Comparison of ENCODE assay signal across 24 cellular contexts in genomic region chr3:140521751-140522445, GRCh38.
A peak's percentile ranks its signal among the peaks of the same experiment; 100 is the strongest.
DNase-seq lines count a peak whose midpoint lies in the region; ATAC-seq and TF ChIP-seq lines count a peak whose summit lies in the region.
"Had no signal": no experiment of that assay in that cellular context is flagged by ENCODE, and none has a peak within 500 bp of the region (broad histone marks: within the 10 kb centered on the region; RNA-seq: fewer than 3 reads in every experiment).

No MANE protein-coding gene starts in this region.

- H2BK5ac ChIP-seq in trophoblast cell (ENCODE audit: low read depth, low read length, poor library complexity): peak overlapping the region; percentile 19

- TF ChIP-seq POLR2A in esophagus muscularis mucosa (IDR thresholded peaks at IDR 0.05; ENCODE audit: low read depth) (no peak), stomach (IDR thresholded peaks at IDR 0.05) (no peak)

- peak overlapping the region; percentile 18 for H4K12ac ChIP-seq in trophoblast cell (ENCODE audit: low read depth, low read length)

- peak overlapping the region; percentile 2 for H2BK120ac ChIP-seq in trophoblast cell (ENCODE audit: insufficient read depth, low read length, poor library complexity)

- H4K91ac ChIP-seq in trophoblast cell (ENCODE audit: low read depth, low read length): peak overlapping the region; percentile 9

- WGBS in esophagus muscularis mucosa: 82% methylated on average over 8 of the region's 10 CpGs
- no CpG with 5 or more reads among the region's 10 CpGs for WGBS in trophoblast cell (ENCODE audit: extremely low coverage, insufficient coverage, insufficient read length)
- 64 to 73% (median 71%) methylated on average over 10 of the region's 10 CpGs for WGBS in stomach, 5 donors

- DNase-seq in D341Med (ENCODE audit: low spot score) (peak; percentile 2), NCI-H69 (lab: John Stamatoyannopoulos, UW) (peak; percentile 15), esophagus muscularis mucosa (ENCODE audit: extremely low spot score) (peak; percentile 62), trophoblast cell (peak; percentile 82 to 86), stomach (no peak)
- DNase-seq: 8988T; ACHN; BE2C; Calu3; DMS153; DND-41; Karpas-422; NCI-H1092; NCI-H1417 treated with DMSO at 0.1 percent for 48 hours; NCI-H1930; NCI-H2107; NCI-H524; NCI-H774; NK-92 treated with Interleukin-12 subunit alpha and Interleukin-12 subunit beta, amount 100 ng/mL, for 24 hours; SHP77 had no signal

- H3K36me3 ChIP-seq in esophagus muscularis mucosa (no peaks in the 10 kb centered on the region), trophoblast cell (ENCODE audit: control insufficient read depth in 1 of 2, insufficient read depth in 2 of 2, low read length in 2 of 2) (no peaks in the 10 kb centered on the region), stomach (no peaks in the 10 kb centered on the region)
- H3K36me3 ChIP-seq: BE2C had no signal

- peak overlapping the region; percentile 36 for H2BK12ac ChIP-seq in trophoblast cell (ENCODE audit: low read length)

- H3K79me1 ChIP-seq in trophoblast cell (ENCODE audit: low read length): peaks cover 3% of the 10 kb centered on the region

- H3K14ac ChIP-seq in trophoblast cell (ENCODE audit: low read length): no peak overlapping the region

- TF ChIP-seq EP300 in esophagus muscularis mucosa (IDR thresholded peaks at IDR 0.05): no peak
- no peak for TF ChIP-seq EP300 in stomach (IDR thresholded peaks at IDR 0.05)

- H4K8ac ChIP-seq in trophoblast cell (ENCODE audit: low read depth, low read length): no peak overlapping the region

- no peak overlapping the region for H2AFZ ChIP-seq in trophoblast cell (ENCODE audit: insufficient read depth, low read length, poor library complexity)

- H3K4me1 ChIP-seq in esophagus muscularis mucosa (no peaks in the 10 kb centered on the region), trophoblast cell (ENCODE audit: control insufficient read depth in 1 of 2, insufficient read depth in 2 of 2, low read length in 2 of 2) (peaks cover 10 to 20% of the 10 kb centered on the region in 2 experiments), stomach (no peaks in the 10 kb centered on the region)
- H3K4me1 ChIP-seq: BE2C had no signal

- H3K27ac ChIP-seq in esophagus muscularis mucosa (replicated peaks in 1 of 4) (no peak overlapping the region), trophoblast cell (ENCODE audit: low read depth, low read length) (peak overlapping the region; percentile 39), stomach (no peak overlapping the region)
- H3K27ac ChIP-seq: RWPE1 had no signal

- H3K9ac ChIP-seq in trophoblast cell (ENCODE audit: low read length): no peak overlapping the region

- H3K4me3 ChIP-seq in esophagus muscularis mucosa (no peak overlapping the region), trophoblast cell (ENCODE audit: low read depth, low read length) (no peak overlapping the region), stomach (no peak overlapping the region)

- H3K4ac ChIP-seq in trophoblast cell (ENCODE audit: low read depth, low read length): no peak overlapping the region

- H2AK5ac ChIP-seq in trophoblast cell (ENCODE audit: low read length): no peak overlapping the region

- TF ChIP-seq CTCF in esophagus muscularis mucosa (IDR thresholded peaks at IDR 0.05) (no peak), stomach (IDR thresholded peaks at IDR 0.05) (no peak)

- ATAC-seq in GM19452 (IDR thresholded peaks at IDR 0.05; ENCODE audit: unreplicated experiment) (no peak), GM21619 (IDR thresholded peaks at IDR 0.05; ENCODE audit: unreplicated experiment) (no peak)
- ATAC-seq: HepG2 had no signal

- no peaks in the 10 kb centered on the region for H3K79me2 ChIP-seq in trophoblast cell (ENCODE audit: control insufficient read depth, insufficient read depth, low read length, poor library complexity)

- H3K18ac ChIP-seq in trophoblast cell (ENCODE audit: low read length): peak overlapping the region; percentile 64

- peaks cover 0 to 16% (median 0%) of the 10 kb centered on the region in 4 donors for H3K27me3 ChIP-seq in esophagus muscularis mucosa
- H3K27me3 ChIP-seq in trophoblast cell (ENCODE audit: insufficient read depth, low read length): no peaks in the 10 kb centered on the region
- H3K27me3 ChIP-seq in stomach: peaks cover 0 to 5% (median 0%) of the 10 kb centered on the region in 3 donors

- H3K9me3 ChIP-seq in esophagus muscularis mucosa: peaks cover 0 to 15% (median 12%) of the 10 kb centered on the region in 4 donors
- H3K9me3 ChIP-seq in trophoblast cell (ENCODE audit: insufficient read depth, low read depth, low read length): no peaks in the 10 kb centered on the region
- peaks cover 0 to 25% (median 22%) of the 10 kb centered on the region in 4 donors for H3K9me3 ChIP-seq in stomach
- H3K9me3 ChIP-seq: BE2C had no signal

- H3K4me2 ChIP-seq in trophoblast cell (ENCODE audit: low read length): peak overlapping the region; percentile 25

- intact Hi-C loops in esophagus muscularis mucosa (cut with DNase I): no loop called here
- intact Hi-C loops in stomach (cut with DNase I; ENCODE audit: low total_unique reads): no loop called here

- H3K23ac ChIP-seq in trophoblast cell (ENCODE audit: low read length): no peak overlapping the region
